11 cellular contexts compared by ENCODE assay signal in the genomic region with DNA sequence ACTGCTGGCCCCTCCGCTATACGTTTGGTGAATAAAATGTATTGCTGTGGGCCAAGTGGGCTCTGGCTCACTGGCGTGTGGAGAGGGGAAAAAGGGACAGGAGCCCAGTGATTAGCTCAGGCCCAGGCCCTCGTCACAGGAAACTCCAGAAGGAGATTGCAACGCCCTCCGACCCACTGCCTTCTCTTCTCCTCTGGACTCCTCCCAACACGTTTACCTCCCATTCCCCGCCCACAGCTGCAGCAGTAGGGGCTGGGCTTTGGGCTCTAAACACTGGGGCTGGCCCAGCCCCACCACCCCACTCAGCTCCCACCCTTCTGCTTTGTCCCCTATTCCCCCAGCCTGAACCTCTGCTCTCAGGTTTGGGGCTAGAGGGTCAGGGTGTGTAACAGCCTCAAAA.
DNase-seq lines count a peak whose midpoint lies in the region; ATAC-seq and TF ChIP-seq lines count a peak whose summit lies in the region.
"Had no signal": no experiment of that assay in that cellular context is flagged by ENCODE, and none has a peak within 500 bp of the region (broad histone marks: within the 10 kb centered on the region; RNA-seq: fewer than 3 reads in every experiment).

No MANE protein-coding gene starts in this region.

- TF ChIP-seq POLR2A in suprapubic skin (IDR thresholded peaks at IDR 0.05), result no peak

- no peaks in the 10 kb centered on the region for H3K27me3 ChIP-seq in suprapubic skin
- no peaks in the 10 kb centered on the region for H3K27me3 ChIP-seq in effector memory CD4-positive, alpha-beta T cell (replicated peaks; ENCODE audit: control insufficient read depth, insufficient read depth, low read length, poor library complexity, severe bottlenecking)
- H3K27me3 ChIP-seq in naive thymus-derived CD4-positive, alpha-beta T cell (ENCODE audit: control insufficient read depth in 2 of 2, insufficient read depth in 2 of 2, low read length in 2 of 2), result no peaks in the 10 kb centered on the region

- POLR2A ChIA-PET in naive thymus-derived CD4-positive, alpha-beta T cell (lab: Charles Lee), result interaction anchor here (1.0 to 2.5 kb wide), 4 partner anchors 8 to 18 kb away, joined by 3 to 11 read pairs (median 6); no protein-coding TSS in a partner anchor

- H3K27me3 Mint-ChIP-seq in naive thymus-derived CD4-positive, alpha-beta T cell, result no peaks in the 10 kb centered on the region

- ATAC-seq in mucosa of descending colon, result peak; percentile 5
- no peak for ATAC-seq in naive thymus-derived CD4-positive, alpha-beta T cell
- ATAC-seq: HepG2 had no signal

- WGBS in suprapubic skin, result 66% methylated on average over 8 of the region's 8 CpGs

- in situ Hi-C loops in KBM-7 (cut with MboI; ENCODE audit: low pct_unique_long_range_greater_than_20kb, low sequenced_read_pairs), result no loop called here

- intact Hi-C loops in mucosa of descending colon (cut with DNase I, micrococcal nuclease), result loop anchor here in 1 of 2 donors (10.0 kb wide), 1 partner anchor 53 kb away; no protein-coding TSS in a partner anchor
- intact Hi-C loops in naive thymus-derived CD4-positive, alpha-beta T cell (cut with micrococcal nuclease), result no loop called here

- H3K9me3 ChIP-seq in mucosa of descending colon (no peaks in the 10 kb centered on the region), suprapubic skin (no peaks in the 10 kb centered on the region)
- no peaks in the 10 kb centered on the region for H3K9me3 ChIP-seq in effector memory CD4-positive, alpha-beta T cell (ENCODE audit: control insufficient read depth, low read length)
- H3K9me3 ChIP-seq in naive thymus-derived CD4-positive, alpha-beta T cell (ENCODE audit: control insufficient read depth in 2 of 3, low read length in 3 of 3), result no peaks in the 10 kb centered on the region

- H3K4me3 Mint-ChIP-seq in naive thymus-derived CD4-positive, alpha-beta T cell, result no peak overlapping the region

- no peaks in the 10 kb centered on the region for H3K9me3 Mint-ChIP-seq in naive thymus-derived CD4-positive, alpha-beta T cell

- peaks cover 0 to 11% (median 0%) of the 10 kb centered on the region in 5 donors for H3K36me3 Mint-ChIP-seq in naive thymus-derived CD4-positive, alpha-beta T cell

- H3K27ac ChIP-seq in suprapubic skin, result peak overlapping the region; percentile 63
- H3K27ac ChIP-seq in effector memory CD4-positive, alpha-beta T cell (ENCODE audit: insufficient read depth, low read length, poor library complexity, severe bottlenecking), result no peak overlapping the region
- H3K27ac ChIP-seq in naive thymus-derived CD4-positive, alpha-beta T cell (ENCODE audit: low read depth, low read length), result no peak overlapping the region

- peaks cover 13 to 37% (median 24%) of the 10 kb centered on the region in 7 donors for H3K4me1 Mint-ChIP-seq in naive thymus-derived CD4-positive, alpha-beta T cell

- no peak for TF ChIP-seq EP300 in suprapubic skin (IDR thresholded peaks at IDR 0.05)

- H3K4me1 ChIP-seq in mucosa of descending colon (ENCODE audit: low read depth) (peaks cover 10% of the 10 kb centered on the region), suprapubic skin (peaks cover 57% of the 10 kb centered on the region)
- peaks cover 11% of the 10 kb centered on the region for H3K4me1 ChIP-seq in effector memory CD4-positive, alpha-beta T cell (ENCODE audit: control insufficient read depth, insufficient read depth, low read length, poor library complexity, severe bottlenecking)
- peaks cover 4 to 15% of the 10 kb centered on the region in 2 donors for H3K4me1 ChIP-seq in naive thymus-derived CD4-positive, alpha-beta T cell (ENCODE audit: control insufficient read depth in 2 of 2, insufficient read depth in 2 of 2, low read length in 2 of 2)

- no peak for TF ChIP-seq CTCF in cardiac fibroblast (IDR thresholded peaks at IDR 0.05; ENCODE audit: low read depth, low read length)
- TF ChIP-seq CTCF in mucosa of descending colon (IDR thresholded peaks at IDR 0.05), result no peak
- TF ChIP-seq CTCF in suprapubic skin (IDR thresholded peaks at IDR 0.05), result no peak

- H3K4me3 ChIP-seq in cardiac fibroblast (replicated peaks in 1 of 2; ENCODE audit: low read depth in 2 of 2, low read length in 2 of 2), result peak overlapping the region in 1 of 2 donors; percentile 54
- no peak overlapping the region for H3K4me3 ChIP-seq in mucosa of descending colon
- no peak overlapping the region for H3K4me3 ChIP-seq in suprapubic skin
- H3K4me3 ChIP-seq in effector memory CD4-positive, alpha-beta T cell (ENCODE audit: insufficient read depth, low read depth, low read length, poor library complexity, severe bottlenecking), result no peak overlapping the region
- H3K4me3 ChIP-seq in naive thymus-derived CD4-positive, alpha-beta T cell (ENCODE audit: low read length), result no peak overlapping the region

- peak overlapping the region in 2 of 9 donors; percentile 21 to 82 for H3K27ac Mint-ChIP-seq in naive thymus-derived CD4-positive, alpha-beta T cell

- peak; percentile 28 for DNase-seq in KBM-7
- DNase-seq in cardiac fibroblast (ENCODE audit: low read depth in 2 of 2), result peak; percentile 69 to 92
- no peak for DNase-seq in mucosa of descending colon
- no peak for DNase-seq in suprapubic skin (ENCODE audit: low spot score in 2 of 2)
- no peak for DNase-seq in effector memory CD4-positive, alpha-beta T cell
- DNase-seq in naive thymus-derived CD4-positive, alpha-beta T cell, result no peak
- DNase-seq in HuH-7.5 (ENCODE audit: low spot score), result no peak
- DNase-seq: NCI-H1930, retina, T-helper 9 cell had no signal

- no peaks in the 10 kb centered on the region for H3K36me3 ChIP-seq in mucosa of descending colon (ENCODE audit: low read depth)
- no peaks in the 10 kb centered on the region for H3K36me3 ChIP-seq in suprapubic skin
- H3K36me3 ChIP-seq in effector memory CD4-positive, alpha-beta T cell (ENCODE audit: control insufficient read depth, insufficient read depth, low read length), result no peaks in the 10 kb centered on the region
- H3K36me3 ChIP-seq in naive thymus-derived CD4-positive, alpha-beta T cell (ENCODE audit: control insufficient read depth in 2 of 3, insufficient read depth in 3 of 3, low read length in 3 of 3), result no peaks in the 10 kb centered on the region

- CTCF ChIA-PET in naive thymus-derived CD4-positive, alpha-beta T cell (lab: Charles Lee), result interaction anchor here (0.6 to 3.4 kb wide), 3 partner anchors 19 to 1269 kb away, joined by 3 to 12 read pairs (median 3); no protein-coding TSS in a partner anchor

Comparison
In these comparisons a context has a peak if more than half of its experiments do, and no peak if none do; other contexts are left out.
1. DNase-seq: peak in KBM-7 (single experiment) and cardiac fibroblast (2 of 2); none in mucosa of descending colon (0 of 3), suprapubic skin (0 of 2), effector memory CD4-positive, alpha-beta T cell (0 of 3), naive thymus-derived CD4-positive, alpha-beta T cell (0 of 9) and HuH-7.5 (single experiment).